21 cellular contexts compared by ENCODE assay signal in the genomic region with DNA sequence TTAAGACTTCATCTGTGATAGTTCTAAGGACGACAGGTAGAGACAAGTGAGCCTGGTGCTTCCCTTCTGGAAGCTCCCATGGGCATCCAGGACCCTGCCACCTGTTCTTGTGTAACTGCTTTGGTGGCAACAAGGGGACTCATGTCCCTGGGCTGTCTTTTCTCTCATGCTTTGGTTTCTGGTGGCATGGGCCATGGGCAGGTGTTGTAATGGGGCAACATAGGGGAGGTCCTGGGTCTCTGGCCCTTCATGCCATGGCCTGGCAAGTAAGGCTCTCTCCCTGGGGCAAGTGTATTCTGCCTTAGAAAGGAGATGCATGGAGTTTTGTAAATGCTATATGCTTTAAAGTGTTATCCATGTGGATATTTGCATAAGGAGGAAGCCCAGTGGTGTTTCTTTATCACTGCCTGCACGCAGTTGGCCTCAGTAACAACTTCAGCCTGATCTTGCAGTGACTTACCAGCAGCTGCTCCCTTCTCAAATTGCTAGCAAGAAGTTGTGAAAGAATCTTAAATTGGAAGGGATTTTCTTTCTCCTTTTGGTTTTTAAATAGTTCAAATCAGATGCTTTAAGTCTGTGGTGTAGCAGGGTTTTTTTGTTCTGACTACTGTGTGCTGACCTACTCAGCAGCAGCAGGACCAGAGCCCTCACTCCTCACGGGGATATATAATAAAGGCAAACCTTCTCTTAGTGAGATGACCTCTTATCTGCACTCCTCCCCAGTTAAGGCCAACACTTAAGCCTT. TPM values are rescaled to one million over a fixed set of nuclear protein-coding genes. Genes with fewer than 3 reads are reported as not detected.
DNase-seq lines count a peak whose midpoint lies in the region; ATAC-seq and TF ChIP-seq lines count a peak whose summit lies in the region.
"Had no signal": no experiment of that assay in that cellular context is flagged by ENCODE, and none has a peak within 500 bp of the region (broad histone marks: within the 10 kb centered on the region; RNA-seq: fewer than 3 reads in every experiment).

No MANE protein-coding gene starts in this region.

- peaks cover 11% of the 10 kb centered on the region for H3K4me1 ChIP-seq in CD8-positive, alpha-beta memory T cell (ENCODE audit: insufficient read depth, low read length)
- no peaks in the 10 kb centered on the region for H3K4me1 ChIP-seq in SJCRH30
- H3K4me1 ChIP-seq: prostate gland, tibial artery had no signal

- no peak overlapping the region for H3K4me3 Mint-ChIP-seq in CD8-positive, alpha-beta memory T cell
- H3K4me3 Mint-ChIP-seq in WTC11: no peak overlapping the region
- H3K4me3 Mint-ChIP-seq: neural crest cell had no signal

- H3K27ac ChIP-seq in AG04450 (ENCODE audit: low read depth, low read length): peak overlapping the region; percentile 31
- no peak overlapping the region for H3K27ac ChIP-seq in CD8-positive, alpha-beta memory T cell (ENCODE audit: low read depth, low read length)
- H3K27ac ChIP-seq in SJCRH30: no peak overlapping the region
- H3K27ac ChIP-seq: PC-9, prostate gland, tibial artery had no signal

- CTCF ChIA-PET in AG04450 (lab: Charles Lee): no interaction called here
- CTCF ChIA-PET in CD8-positive, alpha-beta memory T cell (lab: Charles Lee): interaction anchor here (0.6 to 0.8 kb wide), 3 partner anchors 8 to 59 kb away, joined by 3 read pairs; no protein-coding TSS in a partner anchor
- CTCF ChIA-PET in WTC11 (lab: Charles Lee): no interaction called here

- H3K9me3 Mint-ChIP-seq in CD8-positive, alpha-beta memory T cell: no peaks in the 10 kb centered on the region
- no peaks in the 10 kb centered on the region for H3K9me3 Mint-ChIP-seq in WTC11
- H3K9me3 Mint-ChIP-seq: neural crest cell had no signal

- peaks cover 27% of the 10 kb centered on the region for H3K36me3 ChIP-seq in CD8-positive, alpha-beta memory T cell (ENCODE audit: insufficient read depth, low read length)
- no peaks in the 10 kb centered on the region for H3K36me3 ChIP-seq in SJCRH30
- H3K36me3 ChIP-seq: prostate gland had no signal

- no peaks in the 10 kb centered on the region for H3K27me3 Mint-ChIP-seq in CD8-positive, alpha-beta memory T cell
- H3K27me3 Mint-ChIP-seq in WTC11 (ENCODE audit: low read depth): no peaks in the 10 kb centered on the region

- H3K4me3 ChIP-seq in AG04450 (ENCODE audit: low read depth, low read length) (no peak overlapping the region), SJCRH30 (no peak overlapping the region)
- H3K4me3 ChIP-seq in CD8-positive, alpha-beta memory T cell (ENCODE audit: low read length): no peak overlapping the region
- H3K4me3 ChIP-seq: PC-9, prostate gland, tibial artery had no signal

- POLR2A ChIA-PET in AG04450 (lab: Yijun Ruan, JAX): no interaction called here
- POLR2A ChIA-PET in CD8-positive, alpha-beta memory T cell (lab: Charles Lee): no interaction called here
- POLR2A ChIA-PET in WTC11 (lab: Charles Lee): no interaction called here

- H3K27me3 ChIP-seq in AG04450 (ENCODE audit: control insufficient read depth, insufficient read depth, low read length) (no peaks in the 10 kb centered on the region), SJCRH30 (no peaks in the 10 kb centered on the region)
- no peaks in the 10 kb centered on the region for H3K27me3 ChIP-seq in CD8-positive, alpha-beta memory T cell (ENCODE audit: insufficient read depth, low read length, poor library complexity, severe bottlenecking)
- H3K27me3 ChIP-seq: tibial artery had no signal

- H3K27ac Mint-ChIP-seq in CD8-positive, alpha-beta memory T cell: peak overlapping the region in 7 of 8 donors; percentile 24 to 90 (median 75)
- H3K27ac Mint-ChIP-seq in WTC11: peak overlapping the region; percentile 5; the same call in 1 of the 2 replicates

- DNase-seq in AG04450 (ENCODE audit: low read depth, low spot score) (no peak), WTC11 (ENCODE audit: low spot score) (no peak), islet precursor cell (peak; percentile 38), amniotic stem cell (lab: John Stamatoyannopoulos, UW) (no peak), SK-N-DZ (ENCODE audit: low spot score) (no peak), SJCRH30 (no peak)
- DNase-seq in CD8-positive, alpha-beta memory T cell: no peak
- DNase-seq: activated effector memory CD4-positive, alpha-beta T cell treated with anti-CD3 and anti-CD28 coated beads, Interleukin-2, amount 50 U/mL, for 16 hours; amygdala; DMS79 treated with DMSO at 0.1 percent for 48 hours; left colon; midbrain; NCI-H187; NCI-H774; PC-9; small intestine; stimulated activated naive CD4-positive, alpha-beta T cell treated with Interleukin-2 at 50 U/mL for 16 hours; tibial artery had no signal

- H3K4me1 Mint-ChIP-seq in CD8-positive, alpha-beta memory T cell: peaks cover 19 to 33% (median 23%) of the 10 kb centered on the region in 3 donors
- H3K4me1 Mint-ChIP-seq in WTC11: no peaks in the 10 kb centered on the region
- H3K4me1 Mint-ChIP-seq: neural crest cell had no signal

- H3K9me3 ChIP-seq in AG04450 (ENCODE audit: control insufficient read depth, insufficient read depth, low read length): no peaks in the 10 kb centered on the region
- H3K9me3 ChIP-seq in CD8-positive, alpha-beta memory T cell (ENCODE audit: low read length): no peaks in the 10 kb centered on the region
- no peaks in the 10 kb centered on the region for H3K9me3 ChIP-seq in SJCRH30 (replicated peaks)
- H3K9me3 ChIP-seq: prostate gland, tibial artery had no signal

- no peak for ATAC-seq in WTC11
- no peak for ATAC-seq in HG03159 (IDR thresholded peaks at IDR 0.05; ENCODE audit: unreplicated experiment)
- ATAC-seq: left colon had no signal

- peaks cover 9 to 67% (median 11%) of the 10 kb centered on the region in 3 donors for H3K36me3 Mint-ChIP-seq in CD8-positive, alpha-beta memory T cell
- peaks cover 19% of the 10 kb centered on the region for H3K36me3 Mint-ChIP-seq in WTC11

- no peak for TF ChIP-seq CTCF in AG04450 (IDR thresholded peaks at IDR 0.05; ENCODE audit: low read depth, low read length)
- no peak for TF ChIP-seq CTCF in WTC11 (IDR thresholded peaks at IDR 0.05)

TF ChIP-seq in WTC11, 78 proteins besides CTCF, POLR2A, EP300 and RAD21:
- TF ChIP-seq ZNF416 (CRISPR knock-in tag; IDR thresholded peaks at IDR 0.05) (no peak), ZMAT4 (CRISPR knock-in tag; IDR thresholded peaks at IDR 0.05) (no peak), ATF1 (CRISPR knock-in tag; IDR thresholded peaks at IDR 0.05) (no peak), ZNF138 (CRISPR knock-in tag; conservative IDR thresholded peaks at IDR 0.05) (no peak), TP53 (CRISPR knock-in tag; IDR thresholded peaks at IDR 0.05) (no peak), ZBTB43 (CRISPR knock-in tag; IDR thresholded peaks at IDR 0.05) (no peak), GABPB1 (CRISPR knock-in tag; IDR thresholded peaks at IDR 0.05) (no peak), ZBTB21 (CRISPR knock-in tag; IDR thresholded peaks at IDR 0.05; ENCODE audit: borderline replicate concordance) (no peak), ESRRA (CRISPR knock-in tag; IDR thresholded peaks at IDR 0.05; ENCODE audit: borderline replicate concordance) (no peak), SP1 (CRISPR knock-in tag; conservative IDR thresholded peaks at IDR 0.05) (no peak)
- TF ChIP-seq, protein P1, sequence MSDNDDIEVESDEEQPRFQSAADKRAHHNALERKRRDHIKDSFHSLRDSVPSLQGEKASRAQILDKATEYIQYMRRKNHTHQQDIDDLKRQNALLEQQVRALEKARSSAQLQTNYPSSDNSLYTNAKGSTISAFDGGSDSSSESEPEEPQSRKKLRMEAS (CRISPR knock-in tag; IDR thresholded peaks at IDR 0.05): no peak
- TF ChIP-seq, protein P2, sequence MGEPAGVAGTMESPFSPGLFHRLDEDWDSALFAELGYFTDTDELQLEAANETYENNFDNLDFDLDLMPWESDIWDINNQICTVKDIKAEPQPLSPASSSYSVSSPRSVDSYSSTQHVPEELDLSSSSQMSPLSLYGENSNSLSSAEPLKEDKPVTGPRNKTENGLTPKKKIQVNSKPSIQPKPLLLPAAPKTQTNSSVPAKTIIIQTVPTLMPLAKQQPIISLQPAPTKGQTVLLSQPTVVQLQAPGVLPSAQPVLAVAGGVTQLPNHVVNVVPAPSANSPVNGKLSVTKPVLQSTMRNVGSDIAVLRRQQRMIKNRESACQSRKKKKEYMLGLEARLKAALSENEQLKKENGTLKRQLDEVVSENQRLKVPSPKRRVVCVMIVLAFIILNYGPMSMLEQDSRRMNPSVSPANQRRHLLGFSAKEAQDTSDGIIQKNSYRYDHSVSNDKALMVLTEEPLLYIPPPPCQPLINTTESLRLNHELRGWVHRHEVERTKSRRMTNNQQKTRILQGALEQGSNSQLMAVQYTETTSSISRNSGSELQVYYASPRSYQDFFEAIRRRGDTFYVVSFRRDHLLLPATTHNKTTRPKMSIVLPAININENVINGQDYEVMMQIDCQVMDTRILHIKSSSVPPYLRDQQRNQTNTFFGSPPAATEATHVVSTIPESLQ (CRISPR knock-in tag; IDR thresholded peaks at IDR 0.05): no peak

RNA-seq across cellular contexts. Expression of gene OGDH, which starts 39.9 kb away (rescaled TPM):
- polyA plus RNA-seq in AG04450 (2011; rRNA removed): 35.8 and 38.6 TPM in 2 replicates
- 72.7 and 88.1 TPM in 2 replicates for polyA minus RNA-seq in AG04450 (2011; rRNA and poly(A)+ RNA removed)
- total RNA-seq in CD8-positive, alpha-beta memory T cell: 10 to 100 TPM; 92.8 to 93.8 TPM
- polyA plus RNA-seq in CD8-positive, alpha-beta memory T cell: 58.3 TPM
- 79.6 to 90.5 TPM (median 89.7 TPM) in 3 replicates for total RNA-seq in WTC11 (2021)
- 28.8 and 29.1 TPM in 2 replicates for polyA plus RNA-seq in SK-N-DZ (2014; cell fraction: cytosol; rRNA removed)
- polyA plus RNA-seq in SK-N-DZ (2014; cell fraction: nucleus; rRNA removed): 23.4 and 36.2 TPM in 2 replicates
- total RNA-seq in SJCRH30 (2014; rRNA removed; shearing (Covaris generic)): 37.8 and 39.4 TPM in 2 replicates
